In genomic region chr15:65902373-65902772, GRCh38 we compare ENCODE assay signal across 8 cellular contexts. TPM values are rescaled to one million over a fixed set of nuclear protein-coding genes. Genes with fewer than 3 reads are reported as not detected.
DNase-seq lines count a peak whose midpoint lies in the region; ATAC-seq and TF ChIP-seq lines count a peak whose summit lies in the region.

No MANE protein-coding gene starts in this region.

- intact Hi-C loops in CD14-positive monocyte (cut with micrococcal nuclease), result no loop called here
- intact Hi-C loops in PC-9 (cut with micrococcal nuclease; ENCODE audit: unreplicated experiment), result loop anchor here (5.0 to 10.0 kb wide), 2 partner anchors 390 to 602 kb away; partner anchors contain the start of genes DIS3L, RPL4 and ZWILCH
- intact Hi-C loops in cardiac septum (cut with DNase I), result no loop called here
- intact Hi-C loops in stomach (cut with DNase I; ENCODE audit: low total_unique reads), result loop anchor here (5.0 kb wide), 1 partner anchor 50 kb away; no protein-coding TSS in a partner anchor

- peak overlapping the region; percentile 61 for H3K4me2 ChIP-seq in PC-9

- ATAC-seq in GM18873 (IDR thresholded peaks at IDR 0.05; ENCODE audit: low FRiP score, unreplicated experiment) (peak; percentile 59), HG03097 (IDR thresholded peaks at IDR 0.05; ENCODE audit: low FRiP score, unreplicated experiment) (peak; percentile 63)

- no peak overlapping the region for H3K4me3 Mint-ChIP-seq in CD14-positive monocyte

- DNase-seq in CD14-positive monocyte (ENCODE audit: low spot score), result peak; percentile 91
- DNase-seq in PC-9, result peak; percentile 83 to 94
- DNase-seq in cardiac septum (ENCODE audit: low spot score), result peak; percentile 89
- peak; percentile 53 for DNase-seq in stomach
- no peak for DNase-seq in cerebellum (ENCODE audit: low spot score)
- DNase-seq in GOT3 (lab: John Stamatoyannopoulos, UW), result no peak

- H3K36me3 Mint-ChIP-seq in CD14-positive monocyte, result peaks cover 44% of the 10 kb centered on the region in 2 donors

- peaks cover 39% of the 10 kb centered on the region for H3K4me1 Mint-ChIP-seq in CD14-positive monocyte

- no peaks in the 10 kb centered on the region for H3K9me3 Mint-ChIP-seq in CD14-positive monocyte

- H3K9me2 ChIP-seq in PC-9 (ENCODE audit: insufficient read depth), result no peaks in the 10 kb centered on the region

- no TSS peak for BruUV-seq in PC-9 (replicated peaks; lab: Mats Ljungman, UMichigan)

- no peak for TF ChIP-seq POLR2A in stomach (IDR thresholded peaks at IDR 0.05)

- peaks cover 47% of the 10 kb centered on the region for H3F3A ChIP-seq in PC-9 (ENCODE audit: insufficient read depth, low read depth)

- no peaks in the 10 kb centered on the region for H4K20me1 ChIP-seq in PC-9 (ENCODE audit: insufficient read depth)

- CTCF ChIA-PET in PC-9 (lab: Charles Lee), result interaction anchor here (0.5 to 1.5 kb wide), 5 partner anchors 14 to 560 kb away, joined by 3 to 12 read pairs (median 7); no protein-coding TSS in a partner anchor

- H3K4me3 ChIP-seq in PC-9, result no peak overlapping the region
- no peak overlapping the region for H3K4me3 ChIP-seq in stomach

- no peaks in the 10 kb centered on the region for H3K27me3 Mint-ChIP-seq in CD14-positive monocyte (ENCODE audit: low read depth in 3 of 3)

- H3K9me3 ChIP-seq in PC-9 (ENCODE audit: insufficient read depth, low read depth) (no peaks in the 10 kb centered on the region), stomach (no peaks in the 10 kb centered on the region)

- H3K36me3 ChIP-seq in PC-9 (ENCODE audit: low read depth), result 0 out of 2 replicates have a peak, but pooled peaks cover 3% of the 10 kb centered on the region
- peaks cover 35 to 78% (median 72%) of the 10 kb centered on the region in 4 donors for H3K36me3 ChIP-seq in stomach

- H3K27me3 ChIP-seq in PC-9 (ENCODE audit: insufficient read depth, low read depth), result no peaks in the 10 kb centered on the region
- no peaks in the 10 kb centered on the region for H3K27me3 ChIP-seq in stomach

- TF ChIP-seq EP300 in stomach (IDR thresholded peaks at IDR 0.05), result no peak

- 59 to 100% (median 88%) methylated on average over 1 of the region's 1 CpG for WGBS in stomach, 5 donors

- H3K79me2 ChIP-seq in PC-9 (ENCODE audit: low read depth), result peaks cover 3% of the 10 kb centered on the region; the same call in 1 of the 2 replicates

- POLR2A ChIA-PET in PC-9 (lab: Charles Lee; ENCODE audit: unreplicated experiment), result interaction anchor here (0.5 to 0.6 kb wide), 5 partner anchors 16 to 261 kb away, joined by 3 to 29 read pairs (median 4); no protein-coding TSS in a partner anchor

- peak overlapping the region; percentile 23 to 94 (median 85) for H3K27ac Mint-ChIP-seq in CD14-positive monocyte

- H3K27ac ChIP-seq in PC-9, result peak overlapping the region; percentile 62
- peak overlapping the region in 1 of 5 donors; percentile 57 for H3K27ac ChIP-seq in stomach

- no peak overlapping the region for H2AFZ ChIP-seq in PC-9

- TF ChIP-seq CTCF in CD14-positive monocyte (IDR thresholded peaks at IDR 0.05), result no peak
- no peak for TF ChIP-seq CTCF in PC-9 (conservative IDR thresholded peaks at IDR 0.05)
- TF ChIP-seq CTCF in stomach (IDR thresholded peaks at IDR 0.05), result no peak

- H3K4me1 ChIP-seq in PC-9 (replicated peaks; ENCODE audit: insufficient read depth) (peaks cover 58% of the 10 kb centered on the region), stomach (peaks cover 0 to 41% (median 8%) of the 10 kb centered on the region in 4 donors)

RNA-seq across cellular contexts. Expression of gene RAB11A, which starts 33.1 kb away (rescaled TPM):
- polyA plus RNA-seq in CD14-positive monocyte (100 to 1,000 TPM; 300 to 310 TPM), stomach (100 to 1,000 TPM; 129 to 360 (median 194) TPM)
- total RNA-seq in PC-9 (2021) (186 and 233 TPM in 2 replicates), cardiac septum (147 TPM), stomach (100 to 1,000 TPM; 133 to 267 (median 172) TPM), cerebellum (91.4 TPM)

Comparison
In these comparisons a context has a peak if more than half of its experiments do, and no peak if none do; other contexts are left out.
1. DNase-seq: peak in CD14-positive monocyte (single experiment), PC-9 (2 of 2), cardiac septum (single experiment) and stomach (single experiment); none in cerebellum (single experiment) and GOT3 (single experiment).
2. intact Hi-C loops: an anchor here in PC-9 (5.0 to 10.0 kb wide) and stomach (5.0 kb wide); none called in CD14-positive monocyte and cardiac septum.